1 cellular context compared by ENCODE assay signal in the genomic region with DNA sequence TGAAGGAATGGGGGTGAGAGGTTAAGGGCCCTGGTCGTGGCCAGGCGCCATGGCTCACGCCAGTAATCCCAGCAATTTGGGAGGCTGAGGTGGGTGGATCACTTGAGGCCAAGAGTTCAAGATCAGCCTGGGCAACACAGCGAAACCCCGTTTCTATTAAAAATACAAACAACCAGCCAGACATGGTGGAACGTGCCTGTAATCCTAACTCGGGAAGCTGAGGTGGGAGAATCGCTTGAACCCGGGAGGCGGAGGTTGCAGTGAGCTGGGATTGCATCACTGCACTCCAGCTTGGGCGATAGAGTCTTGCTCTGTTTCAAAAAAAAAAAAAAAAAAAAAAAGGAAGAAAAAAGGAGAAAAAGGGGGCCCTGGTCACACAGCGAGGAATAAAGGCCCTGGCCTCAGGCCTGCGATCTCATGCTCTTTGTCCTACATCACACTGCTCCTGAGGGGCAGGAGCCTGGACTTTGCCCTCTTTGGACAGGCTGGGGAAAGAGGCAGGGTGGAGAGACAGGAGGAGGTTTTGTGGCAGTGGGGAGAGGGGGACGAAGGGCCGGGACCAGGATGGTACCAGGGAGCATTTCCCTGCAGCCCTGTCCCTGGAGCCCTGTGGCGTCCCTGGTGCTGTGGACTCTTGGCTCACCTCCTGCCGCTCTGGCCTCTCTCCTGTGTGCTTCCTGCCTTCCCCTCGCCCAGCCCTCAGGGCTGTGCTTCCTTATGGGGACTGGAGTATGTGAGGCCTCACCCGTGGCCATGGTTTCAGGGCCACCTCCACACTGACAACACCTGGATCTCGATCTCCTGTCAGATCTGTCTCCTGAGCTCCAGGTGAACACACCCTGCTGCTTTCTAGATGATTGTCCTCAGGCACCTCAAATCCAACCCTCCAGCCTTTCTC.
TF ChIP-seq lines count a peak whose summit lies in the region.

No MANE protein-coding gene starts in this region.

TF ChIP-seq in HepG2, 621 proteins besides CTCF, POLR2A, EP300 and RAD21 (continued from another document and continues in another):
- TF ChIP-seq, protein P1, sequence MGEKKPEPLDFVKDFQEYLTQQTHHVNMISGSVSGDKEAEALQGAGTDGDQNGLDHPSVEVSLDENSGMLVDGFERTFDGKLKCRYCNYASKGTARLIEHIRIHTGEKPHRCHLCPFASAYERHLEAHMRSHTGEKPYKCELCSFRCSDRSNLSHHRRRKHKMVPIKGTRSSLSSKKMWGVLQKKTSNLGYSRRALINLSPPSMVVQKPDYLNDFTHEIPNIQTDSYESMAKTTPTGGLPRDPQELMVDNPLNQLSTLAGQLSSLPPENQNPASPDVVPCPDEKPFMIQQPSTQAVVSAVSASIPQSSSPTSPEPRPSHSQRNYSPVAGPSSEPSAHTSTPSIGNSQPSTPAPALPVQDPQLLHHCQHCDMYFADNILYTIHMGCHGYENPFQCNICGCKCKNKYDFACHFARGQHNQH (CRISPR knock-in tag; IDR thresholded peaks at IDR 0.05), result peak; percentile 89; the same call in 1 of the 2 replicates
- TF ChIP-seq ZC3H13 (CRISPR knock-in tag; IDR thresholded peaks at IDR 0.05), result 0 out of 2 replicates have a peak, but pooled peaks have one; percentile 55
- 0 out of 2 replicates have a peak, but pooled peaks have one; percentile 47 for TF ChIP-seq ZNF567 (CRISPR knock-in tag; IDR thresholded peaks at IDR 0.05; ENCODE audit: borderline replicate concordance)
- TF ChIP-seq, protein P2, sequence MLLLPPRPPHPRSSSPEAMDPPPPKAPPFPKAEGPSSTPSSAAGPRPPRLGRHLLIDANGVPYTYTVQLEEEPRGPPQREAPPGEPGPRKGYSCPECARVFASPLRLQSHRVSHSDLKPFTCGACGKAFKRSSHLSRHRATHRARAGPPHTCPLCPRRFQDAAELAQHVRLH (CRISPR knock-in tag; IDR thresholded peaks at IDR 0.05; ENCODE audit: borderline replicate concordance, low read depth), result peak; percentile 94
- TF ChIP-seq, protein P3, sequence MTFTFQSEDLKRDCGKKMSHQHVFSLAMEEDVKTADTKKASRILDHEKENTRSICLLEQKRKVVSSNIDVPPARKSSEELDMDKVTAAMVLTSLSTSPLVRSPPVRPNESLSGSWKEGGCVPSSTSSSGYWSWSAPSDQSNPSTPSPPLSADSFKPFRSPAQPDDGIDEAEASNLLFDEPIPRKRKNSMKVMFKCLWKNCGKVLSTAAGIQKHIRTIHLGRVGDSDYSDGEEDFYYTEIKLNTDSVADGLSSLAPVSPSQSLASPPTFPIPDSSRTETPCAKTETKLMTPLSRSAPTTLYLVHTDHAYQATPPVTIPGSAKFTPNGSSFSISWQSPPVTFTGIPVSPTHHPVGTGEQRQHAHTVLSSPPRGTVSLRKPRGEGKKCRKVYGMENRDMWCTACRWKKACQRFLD (CRISPR knock-in tag; IDR thresholded peaks at IDR 0.05; ENCODE audit: borderline replicate concordance), result 0 out of 2 replicates have a peak, but pooled peaks have one; percentile 1
- TF ChIP-seq, protein P4, sequence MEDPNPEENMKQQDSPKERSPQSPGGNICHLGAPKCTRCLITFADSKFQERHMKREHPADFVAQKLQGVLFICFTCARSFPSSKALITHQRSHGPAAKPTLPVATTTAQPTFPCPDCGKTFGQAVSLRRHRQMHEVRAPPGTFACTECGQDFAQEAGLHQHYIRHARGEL (CRISPR knock-in tag; IDR thresholded peaks at IDR 0.05), result no peak
- TF ChIP-seq, protein P5, sequence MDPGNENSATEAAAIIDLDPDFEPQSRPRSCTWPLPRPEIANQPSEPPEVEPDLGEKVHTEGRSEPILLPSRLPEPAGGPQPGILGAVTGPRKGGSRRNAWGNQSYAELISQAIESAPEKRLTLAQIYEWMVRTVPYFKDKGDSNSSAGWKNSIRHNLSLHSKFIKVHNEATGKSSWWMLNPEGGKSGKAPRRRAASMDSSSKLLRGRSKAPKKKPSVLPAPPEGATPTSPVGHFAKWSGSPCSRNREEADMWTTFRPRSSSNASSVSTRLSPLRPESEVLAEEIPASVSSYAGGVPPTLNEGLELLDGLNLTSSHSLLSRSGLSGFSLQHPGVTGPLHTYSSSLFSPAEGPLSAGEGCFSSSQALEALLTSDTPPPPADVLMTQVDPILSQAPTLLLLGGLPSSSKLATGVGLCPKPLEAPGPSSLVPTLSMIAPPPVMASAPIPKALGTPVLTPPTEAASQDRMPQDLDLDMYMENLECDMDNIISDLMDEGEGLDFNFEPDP (CRISPR knock-in tag; conservative IDR thresholded peaks at IDR 0.05), result no peak
- TF ChIP-seq ZNF569 (CRISPR knock-in tag; IDR thresholded peaks at IDR 0.05; ENCODE audit: borderline replicate concordance), result no peak
- TF ChIP-seq, protein P6, sequence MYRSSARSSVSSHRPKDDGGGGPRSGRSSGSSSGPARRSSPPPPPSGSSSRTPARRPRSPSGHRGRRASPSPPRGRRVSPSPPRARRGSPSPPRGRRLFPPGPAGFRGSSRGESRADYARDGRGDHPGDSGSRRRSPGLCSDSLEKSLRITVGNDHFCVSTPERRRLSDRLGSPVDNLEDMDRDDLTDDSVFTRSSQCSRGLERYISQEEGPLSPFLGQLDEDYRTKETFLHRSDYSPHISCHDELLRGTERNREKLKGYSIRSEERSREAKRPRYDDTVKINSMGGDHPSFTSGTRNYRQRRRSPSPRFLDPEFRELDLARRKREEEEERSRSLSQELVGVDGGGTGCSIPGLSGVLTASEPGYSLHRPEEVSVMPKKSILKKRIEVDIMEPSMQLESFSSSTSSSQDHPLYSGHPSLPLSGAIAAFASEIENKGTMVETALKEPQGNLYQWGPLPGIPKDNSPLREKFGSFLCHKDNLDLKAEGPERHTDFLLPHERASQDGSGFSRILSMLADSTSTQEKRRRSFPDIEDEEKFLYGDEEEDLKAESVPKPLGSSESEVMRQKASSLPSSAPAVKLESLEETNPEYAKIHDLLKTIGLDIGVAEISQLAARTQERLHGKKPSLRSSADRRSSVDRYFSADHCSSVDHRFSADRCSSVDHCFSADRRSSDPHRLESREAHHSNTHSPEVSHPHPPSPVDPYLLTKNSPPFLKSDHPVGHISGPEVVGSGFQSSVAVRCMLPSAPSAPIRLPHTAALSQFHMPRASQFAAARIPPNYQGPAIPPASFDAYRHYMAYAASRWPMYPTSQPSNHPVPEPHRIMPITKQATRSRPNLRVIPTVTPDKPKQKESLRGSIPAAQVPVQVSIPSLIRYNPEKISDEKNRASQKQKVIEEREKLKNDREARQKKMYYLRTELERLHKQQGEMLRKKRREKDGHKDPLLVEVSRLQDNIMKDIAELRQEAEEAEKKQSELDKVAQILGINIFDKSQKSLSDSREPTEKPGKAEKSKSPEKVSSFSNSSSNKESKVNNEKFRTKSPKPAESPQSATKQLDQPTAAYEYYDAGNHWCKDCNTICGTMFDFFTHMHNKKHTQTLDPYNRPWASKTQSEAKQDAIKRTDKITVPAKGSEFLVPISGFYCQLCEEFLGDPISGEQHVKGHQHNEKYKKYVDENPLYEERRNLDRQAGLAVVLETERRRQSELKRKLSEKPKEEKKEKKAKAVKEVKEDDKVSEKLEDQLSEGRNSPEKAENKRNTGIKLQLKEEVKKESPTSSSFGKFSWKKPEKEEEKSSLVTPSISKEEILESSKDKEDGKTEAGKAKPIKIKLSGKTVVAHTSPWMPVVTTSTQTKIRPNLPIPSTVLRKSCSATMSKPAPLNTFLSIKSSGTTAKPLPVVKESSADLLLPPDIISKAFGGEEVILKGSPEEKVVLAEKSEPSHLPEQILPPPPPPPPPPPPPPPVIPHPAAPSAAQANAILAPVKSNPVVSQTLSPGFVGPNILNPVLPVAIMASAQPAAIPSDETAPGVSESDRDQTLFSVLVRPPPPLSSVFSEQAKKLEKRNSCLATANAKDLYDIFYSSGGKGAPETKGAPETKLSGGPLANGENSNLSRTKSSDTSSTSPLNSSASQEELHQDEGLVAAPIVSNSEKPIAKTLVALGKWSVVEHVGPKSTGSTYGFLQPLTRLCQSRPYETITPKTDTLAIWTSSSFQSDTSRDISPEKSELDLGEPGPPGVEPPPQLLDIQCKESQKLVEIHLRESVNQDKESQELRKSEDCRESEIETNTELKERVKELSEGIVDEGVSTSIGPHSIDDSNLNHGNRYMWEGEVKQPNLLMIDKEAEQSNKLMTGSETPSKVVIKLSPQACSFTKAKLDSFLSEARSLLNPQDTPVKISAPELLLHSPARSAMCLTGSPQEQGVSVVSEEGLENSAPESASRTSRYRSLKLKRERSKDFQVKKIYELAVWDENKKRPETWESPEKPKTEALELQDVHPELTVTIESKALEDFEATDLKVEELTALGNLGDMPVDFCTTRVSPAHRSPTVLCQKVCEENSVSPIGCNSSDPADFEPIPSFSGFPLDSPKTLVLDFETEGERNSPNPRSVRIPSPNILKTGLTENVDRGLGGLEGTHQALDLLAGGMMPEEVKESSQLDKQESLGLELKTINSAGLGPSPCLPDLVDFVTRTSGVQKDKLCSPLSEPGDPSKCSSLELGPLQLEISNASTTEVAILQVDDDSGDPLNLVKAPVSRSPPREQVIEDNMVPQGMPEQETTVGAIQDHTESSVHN (CRISPR knock-in tag; IDR thresholded peaks at IDR 0.05), result peak; percentile 90; the same call in 1 of the 2 replicates
- peak; percentile 65; the same call in 1 of the 2 replicates for TF ChIP-seq EHMT2 (IDR thresholded peaks at IDR 0.05; ENCODE audit: borderline replicate concordance, low read depth, low read length)
- no peak; the same call in 1 of the 2 replicates for TF ChIP-seq ZNF143 (CRISPR knock-in tag; IDR thresholded peaks at IDR 0.05)
- no peak for TF ChIP-seq NAIF1 (CRISPR knock-in tag; IDR thresholded peaks at IDR 0.05; ENCODE audit: borderline replicate concordance)
- TF ChIP-seq HDAC2 (CRISPR knock-in tag; IDR thresholded peaks at IDR 0.05), result peak; percentile 90
- no peak for TF ChIP-seq HMG20B (CRISPR knock-in tag; conservative IDR thresholded peaks at IDR 0.05)
- TF ChIP-seq, protein P7, sequence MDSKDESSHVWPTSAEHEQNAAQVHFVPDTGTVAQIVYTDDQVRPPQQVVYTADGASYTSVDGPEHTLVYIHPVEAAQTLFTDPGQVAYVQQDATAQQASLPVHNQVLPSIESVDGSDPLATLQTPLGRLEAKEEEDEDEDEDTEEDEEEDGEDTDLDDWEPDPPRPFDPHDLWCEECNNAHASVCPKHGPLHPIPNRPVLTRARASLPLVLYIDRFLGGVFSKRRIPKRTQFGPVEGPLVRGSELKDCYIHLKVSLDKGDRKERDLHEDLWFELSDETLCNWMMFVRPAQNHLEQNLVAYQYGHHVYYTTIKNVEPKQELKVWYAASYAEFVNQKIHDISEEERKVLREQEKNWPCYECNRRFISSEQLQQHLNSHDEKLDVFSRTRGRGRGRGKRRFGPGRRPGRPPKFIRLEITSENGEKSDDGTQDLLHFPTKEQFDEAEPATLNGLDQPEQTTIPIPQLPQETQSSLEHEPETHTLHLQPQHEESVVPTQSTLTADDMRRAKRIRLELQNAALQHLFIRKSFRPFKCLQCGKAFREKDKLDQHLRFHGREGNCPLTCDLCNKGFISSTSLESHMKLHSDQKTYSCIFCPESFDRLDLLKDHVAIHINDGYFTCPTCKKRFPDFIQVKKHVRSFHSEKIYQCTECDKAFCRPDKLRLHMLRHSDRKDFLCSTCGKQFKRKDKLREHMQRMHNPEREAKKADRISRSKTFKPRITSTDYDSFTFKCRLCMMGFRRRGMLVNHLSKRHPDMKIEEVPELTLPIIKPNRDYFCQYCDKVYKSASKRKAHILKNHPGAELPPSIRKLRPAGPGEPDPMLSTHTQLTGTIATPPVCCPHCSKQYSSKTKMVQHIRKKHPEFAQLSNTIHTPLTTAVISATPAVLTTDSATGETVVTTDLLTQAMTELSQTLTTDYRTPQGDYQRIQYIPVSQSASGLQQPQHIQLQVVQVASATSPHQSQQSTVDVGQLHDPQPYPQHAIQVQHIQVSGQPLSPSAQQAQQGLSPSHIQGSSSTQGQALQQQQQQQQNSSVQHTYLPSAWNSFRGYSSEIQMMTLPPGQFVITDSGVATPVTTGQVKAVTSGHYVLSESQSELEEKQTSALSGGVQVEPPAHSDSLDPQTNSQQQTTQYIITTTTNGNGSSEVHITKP (CRISPR knock-in tag; IDR thresholded peaks at IDR 0.05; ENCODE audit: low read depth), result 0 out of 2 replicates have a peak, but pooled peaks have one; percentile 74
- TF ChIP-seq, protein P8, sequence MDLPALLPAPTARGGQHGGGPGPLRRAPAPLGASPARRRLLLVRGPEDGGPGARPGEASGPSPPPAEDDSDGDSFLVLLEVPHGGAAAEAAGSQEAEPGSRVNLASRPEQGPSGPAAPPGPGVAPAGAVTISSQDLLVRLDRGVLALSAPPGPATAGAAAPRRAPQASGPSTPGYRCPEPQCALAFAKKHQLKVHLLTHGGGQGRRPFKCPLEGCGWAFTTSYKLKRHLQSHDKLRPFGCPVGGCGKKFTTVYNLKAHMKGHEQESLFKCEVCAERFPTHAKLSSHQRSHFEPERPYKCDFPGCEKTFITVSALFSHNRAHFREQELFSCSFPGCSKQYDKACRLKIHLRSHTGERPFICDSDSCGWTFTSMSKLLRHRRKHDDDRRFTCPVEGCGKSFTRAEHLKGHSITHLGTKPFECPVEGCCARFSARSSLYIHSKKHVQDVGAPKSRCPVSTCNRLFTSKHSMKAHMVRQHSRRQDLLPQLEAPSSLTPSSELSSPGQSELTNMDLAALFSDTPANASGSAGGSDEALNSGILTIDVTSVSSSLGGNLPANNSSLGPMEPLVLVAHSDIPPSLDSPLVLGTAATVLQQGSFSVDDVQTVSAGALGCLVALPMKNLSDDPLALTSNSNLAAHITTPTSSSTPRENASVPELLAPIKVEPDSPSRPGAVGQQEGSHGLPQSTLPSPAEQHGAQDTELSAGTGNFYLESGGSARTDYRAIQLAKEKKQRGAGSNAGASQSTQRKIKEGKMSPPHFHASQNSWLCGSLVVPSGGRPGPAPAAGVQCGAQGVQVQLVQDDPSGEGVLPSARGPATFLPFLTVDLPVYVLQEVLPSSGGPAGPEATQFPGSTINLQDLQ (CRISPR knock-in tag; IDR thresholded peaks at IDR 0.05), result peak; percentile 50; the same call in 1 of the 2 replicates
- peak; percentile 45; the same call in 1 of the 2 replicates for TF ChIP-seq ZBTB21 (CRISPR knock-in tag; IDR thresholded peaks at IDR 0.05)
- no peak; the same call in none of the 2 replicates for TF ChIP-seq ZMYM2 (CRISPR knock-in tag; IDR thresholded peaks at IDR 0.05)
- TF ChIP-seq ZNF788 (CRISPR knock-in tag; IDR thresholded peaks at IDR 0.05; ENCODE audit: borderline replicate concordance), result peak; percentile 92; the same call in 1 of the 2 replicates
- TF ChIP-seq, protein P9, sequence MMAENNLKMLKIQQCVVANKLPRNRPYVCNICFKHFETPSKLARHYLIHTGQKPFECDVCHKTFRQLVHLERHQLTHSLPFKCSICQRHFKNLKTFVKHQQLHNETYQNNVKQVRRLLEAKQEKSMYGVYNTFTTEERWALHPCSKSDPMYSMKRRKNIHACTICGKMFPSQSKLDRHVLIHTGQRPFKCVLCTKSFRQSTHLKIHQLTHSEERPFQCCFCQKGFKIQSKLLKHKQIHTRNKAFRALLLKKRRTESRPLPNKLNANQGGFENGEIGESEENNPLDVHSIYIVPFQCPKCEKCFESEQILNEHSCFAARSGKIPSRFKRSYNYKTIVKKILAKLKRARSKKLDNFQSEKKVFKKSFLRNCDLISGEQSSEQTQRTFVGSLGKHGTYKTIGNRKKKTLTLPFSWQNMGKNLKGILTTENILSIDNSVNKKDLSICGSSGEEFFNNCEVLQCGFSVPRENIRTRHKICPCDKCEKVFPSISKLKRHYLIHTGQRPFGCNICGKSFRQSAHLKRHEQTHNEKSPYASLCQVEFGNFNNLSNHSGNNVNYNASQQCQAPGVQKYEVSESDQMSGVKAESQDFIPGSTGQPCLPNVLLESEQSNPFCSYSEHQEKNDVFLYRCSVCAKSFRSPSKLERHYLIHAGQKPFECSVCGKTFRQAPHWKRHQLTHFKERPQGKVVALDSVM (CRISPR knock-in tag; IDR thresholded peaks at IDR 0.05), result no peak; the same call in 1 of the 2 replicates
- TF ChIP-seq, protein P10, sequence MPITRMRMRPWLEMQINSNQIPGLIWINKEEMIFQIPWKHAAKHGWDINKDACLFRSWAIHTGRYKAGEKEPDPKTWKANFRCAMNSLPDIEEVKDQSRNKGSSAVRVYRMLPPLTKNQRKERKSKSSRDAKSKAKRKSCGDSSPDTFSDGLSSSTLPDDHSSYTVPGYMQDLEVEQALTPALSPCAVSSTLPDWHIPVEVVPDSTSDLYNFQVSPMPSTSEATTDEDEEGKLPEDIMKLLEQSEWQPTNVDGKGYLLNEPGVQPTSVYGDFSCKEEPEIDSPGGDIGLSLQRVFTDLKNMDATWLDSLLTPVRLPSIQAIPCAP (CRISPR knock-in tag; IDR thresholded peaks at IDR 0.05; ENCODE audit: low read depth), result peak; percentile 74; the same call in 1 of the 2 replicates
- no peak; the same call in 1 of the 2 replicates for TF ChIP-seq SSRP1 (CRISPR knock-in tag; IDR thresholded peaks at IDR 0.05)
